In genomic region chr13:48775804-48776203, GRCh38 we compare ENCODE assay signal across 18 cellular contexts.
DNase-seq lines count a peak whose midpoint lies in the region; ATAC-seq, FAIRE-seq and TF ChIP-seq lines count a peak whose summit lies in the region.
"Had no signal": no experiment of that assay in that cellular context is flagged by ENCODE, and none has a peak within 500 bp of the region (broad histone marks: within the 10 kb centered on the region; RNA-seq: fewer than 3 reads in every experiment).

No MANE protein-coding gene starts in this region.

- DNase-seq in GM03348 (ENCODE audit: low spot score): peak; percentile 79
- peak; percentile 85 for DNase-seq in SK-N-MC (ENCODE audit: low read depth, low spot score)
- peak; percentile 92 for DNase-seq in fibroblast of peridontal ligament (ENCODE audit: extremely low read depth)
- no peak for DNase-seq in D721Med (ENCODE audit: insufficient read length, low spot score)
- DNase-seq in cardiac septum (ENCODE audit: low spot score): no peak
- DNase-seq: activated T-cell treated with anti-CD3 and anti-CD28 coated beads, Interleukin-2, amount 50 U/mL, for 24 hours; anterior cingulate cortex; H7; mucosa of descending colon; NCI-H1436 treated with DMSO at 0.1 percent for 48 hours; NCI-H82; stimulated activated CD4-positive, alpha-beta T cell treated with anti-CD3 and anti-CD28 coated beads, Interleukin-4, amount 100 ng/mL, for 24 hours; stimulated activated naive CD4-positive, alpha-beta T cell treated with Interleukin-2 at 50 U/mL for 16 hours had no signal

- FAIRE-seq in D721Med (lab: Jason Lieb, UNC): no peak
- FAIRE-seq: GM12891, HepG2 had no signal

- H3K27me3 ChIP-seq in skeletal muscle satellite cell (ENCODE audit: control insufficient read depth, insufficient read depth, low read length): no peaks in the 10 kb centered on the region

- no peaks in the 10 kb centered on the region for H3K9me3 ChIP-seq in SK-N-MC (ENCODE audit: low read depth, low read length)
- no peaks in the 10 kb centered on the region for H3K9me3 ChIP-seq in skeletal muscle satellite cell (replicated peaks; ENCODE audit: low read length)

- H3K9ac ChIP-seq in SK-N-MC (ENCODE audit: insufficient read length) (no peak overlapping the region), skeletal muscle satellite cell (ENCODE audit: low read depth, low read length) (no peak overlapping the region)

- H3K27ac ChIP-seq in SK-N-MC: no peak overlapping the region

- peak overlapping the region; percentile 42; the same call in 1 of the 2 replicates for H3K4me3 ChIP-seq in SK-N-MC
- H3K4me3 ChIP-seq in skeletal muscle satellite cell (ENCODE audit: low read length): no peak overlapping the region
- H3K4me3 ChIP-seq: mucosa of descending colon had no signal

- intact Hi-C loops in cardiac septum (cut with DNase I): no loop called here

- no peak for TF ChIP-seq CTCF in D721Med (IDR thresholded peaks at IDR 0.05; ENCODE audit: insufficient read depth, missing control alignments)

- H3K4me2 ChIP-seq in skeletal muscle satellite cell (ENCODE audit: low read length): peak overlapping the region; percentile 45

- H3K36me3 ChIP-seq in SK-N-MC (ENCODE audit: insufficient read depth, low read length) (no peaks in the 10 kb centered on the region), skeletal muscle satellite cell (ENCODE audit: insufficient read depth, low read length) (no peaks in the 10 kb centered on the region)

- no peak for ATAC-seq in HG03045 (IDR thresholded peaks at IDR 0.05; ENCODE audit: unreplicated experiment)
- no peak for ATAC-seq in GM21717 (IDR thresholded peaks at IDR 0.05; ENCODE audit: unreplicated experiment)
- ATAC-seq: HepG2, mucosa of descending colon had no signal

- peaks cover 16% of the 10 kb centered on the region for H3K4me1 ChIP-seq in skeletal muscle satellite cell (ENCODE audit: control insufficient read depth, insufficient read depth, low read length)

Comparison
In these comparisons a context has a peak if more than half of its experiments do, and no peak if none do; other contexts are left out.
1. DNase-seq: peak in GM03348 (single experiment), SK-N-MC (single experiment) and fibroblast of peridontal ligament (single experiment); none in D721Med (single experiment) and cardiac septum (single experiment).